Comparison of ENCODE assay signal across 1 cellular context in genomic region chr11:76709259-76709658, GRCh38.
TF ChIP-seq lines count a peak whose summit lies in the region.

No MANE protein-coding gene starts in this region.

TF ChIP-seq in H1, 55 proteins besides CTCF, POLR2A, EP300 and RAD21 (continued from another document):
- TF ChIP-seq, protein P1, sequence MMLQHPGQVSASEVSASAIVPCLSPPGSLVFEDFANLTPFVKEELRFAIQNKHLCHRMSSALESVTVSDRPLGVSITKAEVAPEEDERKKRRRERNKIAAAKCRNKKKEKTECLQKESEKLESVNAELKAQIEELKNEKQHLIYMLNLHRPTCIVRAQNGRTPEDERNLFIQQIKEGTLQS (IDR thresholded peaks at IDR 0.05; ENCODE audit: insufficient read depth, low read depth, low read length) = no peak
- no peak for TF ChIP-seq JUND (IDR thresholded peaks at IDR 0.05; ENCODE audit: low read length)
- no peak for TF ChIP-seq TBP (IDR thresholded peaks at IDR 0.05; ENCODE audit: low read depth, low read length)
- no peak for TF ChIP-seq TAF1 (IDR thresholded peaks at IDR 0.05; ENCODE audit: low read depth, low read length)
- TF ChIP-seq NANOG (IDR thresholded peaks at IDR 0.05; ENCODE audit: insufficient read depth, low read depth, low read length, poor library complexity, severe bottlenecking) = no peak
- TF ChIP-seq CBX8 (IDR thresholded peaks at IDR 0.05; ENCODE audit: borderline replicate concordance, low read depth, low read length) = no peak
- TF ChIP-seq CREB1 (IDR thresholded peaks at IDR 0.05) = no peak
- no peak for TF ChIP-seq SIX5 (IDR thresholded peaks at IDR 0.05; ENCODE audit: low read depth, low read length)
- TF ChIP-seq, protein P2, sequence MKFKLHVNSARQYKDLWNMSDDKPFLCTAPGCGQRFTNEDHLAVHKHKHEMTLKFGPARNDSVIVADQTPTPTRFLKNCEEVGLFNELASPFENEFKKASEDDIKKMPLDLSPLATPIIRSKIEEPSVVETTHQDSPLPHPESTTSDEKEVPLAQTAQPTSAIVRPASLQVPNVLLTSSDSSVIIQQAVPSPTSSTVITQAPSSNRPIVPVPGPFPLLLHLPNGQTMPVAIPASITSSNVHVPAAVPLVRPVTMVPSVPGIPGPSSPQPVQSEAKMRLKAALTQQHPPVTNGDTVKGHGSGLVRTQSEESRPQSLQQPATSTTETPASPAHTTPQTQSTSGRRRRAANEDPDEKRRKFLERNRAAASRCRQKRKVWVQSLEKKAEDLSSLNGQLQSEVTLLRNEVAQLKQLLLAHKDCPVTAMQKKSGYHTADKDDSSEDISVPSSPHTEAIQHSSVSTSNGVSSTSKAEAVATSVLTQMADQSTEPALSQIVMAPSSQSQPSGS (IDR thresholded peaks at IDR 0.05; ENCODE audit: low read length) = no peak
- no peak for TF ChIP-seq SAP30 (IDR thresholded peaks at IDR 0.05; ENCODE audit: insufficient read depth, insufficient replicate concordance, low read length)
- no peak for TF ChIP-seq BRCA1 (IDR thresholded peaks at IDR 0.05; ENCODE audit: low read depth, low read length)
- no peak for TF ChIP-seq SIN3A (conservative IDR thresholded peaks at IDR 0.05 in 1 of 2, IDR thresholded peaks at IDR 0.05 in 1 of 2; ENCODE audit: low read depth in 1 of 2, low read length in 2 of 2)
- TF ChIP-seq RFX5 (IDR thresholded peaks at IDR 0.05; ENCODE audit: borderline replicate concordance, low read depth, low read length) = no peak
- TF ChIP-seq USF2 (IDR thresholded peaks at IDR 0.05; ENCODE audit: low read length) = no peak
- TF ChIP-seq BACH1 (IDR thresholded peaks at IDR 0.05; ENCODE audit: low read length) = no peak
- TF ChIP-seq CHD1 (IDR thresholded peaks at IDR 0.05; ENCODE audit: low read depth, low read length) = no peak
- TF ChIP-seq SUZ12 (IDR thresholded peaks at IDR 0.05; ENCODE audit: low read length) = no peak
- TF ChIP-seq POU5F1 (IDR thresholded peaks at IDR 0.05; ENCODE audit: low read depth, low read length) = no peak
